27 cellular contexts compared by ENCODE assay signal in the genomic region with DNA sequence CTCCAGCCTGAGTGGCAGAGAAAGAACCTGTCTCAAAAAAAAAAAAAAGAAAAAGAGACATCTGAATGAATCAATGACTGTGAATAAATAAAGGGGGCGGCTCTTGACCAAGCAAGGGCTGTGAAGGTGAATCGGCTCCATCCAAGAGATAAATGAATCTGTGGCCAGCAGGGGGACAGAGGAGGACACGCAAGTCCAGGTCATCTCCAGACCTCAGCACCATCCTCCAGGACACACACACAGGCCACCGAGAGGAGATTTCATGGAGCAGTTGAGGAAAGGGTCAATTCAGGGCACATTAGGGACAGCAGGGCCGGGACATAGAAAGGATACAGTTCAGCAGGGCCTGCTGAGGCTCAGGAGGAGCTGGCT. TPM values are rescaled to one million over a fixed set of nuclear protein-coding genes. Genes with fewer than 3 reads are reported as not detected.
A peak's percentile ranks its signal among the peaks of the same experiment; 100 is the strongest.
DNase-seq lines count a peak whose midpoint lies in the region; ATAC-seq and TF ChIP-seq lines count a peak whose summit lies in the region.
"Had no signal": no experiment of that assay in that cellular context is flagged by ENCODE, and none has a peak within 500 bp of the region (broad histone marks: within the 10 kb centered on the region; RNA-seq: fewer than 3 reads in every experiment).

No MANE protein-coding gene starts in this region.

- no peak overlapping the region for H2BK5ac ChIP-seq in mesendoderm (ENCODE audit: low read length)

- H3K4me3 ChIP-seq in choroid plexus epithelial cell (ENCODE audit: low read depth, low read length) (no peak overlapping the region), mesendoderm (ENCODE audit: low read length) (no peak overlapping the region), GM23248 (no peak overlapping the region)
- H3K4me3 ChIP-seq: adrenal gland, gastrocnemius medialis, HAP-1, skin epidermis, tibial nerve had no signal

- no peak for ATAC-seq in GM21515 (IDR thresholded peaks at IDR 0.05; ENCODE audit: unreplicated experiment)
- ATAC-seq: CD8-positive, alpha-beta T cell; gastrocnemius medialis; T-helper 17 cell had no signal

- H3K4me1 ChIP-seq in mesendoderm (ENCODE audit: control insufficient read depth, low read depth, low read length) (no peaks in the 10 kb centered on the region), GM23248 (ENCODE audit: insufficient read depth) (no peaks in the 10 kb centered on the region)
- H3K4me1 ChIP-seq: adrenal gland, gastrocnemius medialis, HAP-1, tibial nerve had no signal

- H3K27ac ChIP-seq in mesendoderm (ENCODE audit: low read depth, low read length) (no peak overlapping the region), GM23248 (no peak overlapping the region)
- H3K27ac ChIP-seq: adrenal gland, gastrocnemius medialis, skin epidermis, tibial nerve had no signal

- H3K4me1 Mint-ChIP-seq in Calu3 (ENCODE audit: low read depth, unreplicated experiment): no peaks in the 10 kb centered on the region
- H3K4me1 Mint-ChIP-seq: activated B cell treated with CpG ODN at 0.5 μM for 24 hours, mesothelial cell of epicardium, nephron, T-helper 17 cell had no signal

- no peak overlapping the region for H3K4me3 Mint-ChIP-seq in Calu3 (ENCODE audit: low read depth, unreplicated experiment)
- H3K4me3 Mint-ChIP-seq: activated B cell treated with CpG ODN at 0.5 μM for 24 hours; CD8-positive, alpha-beta T cell; dendritic cell treated with granulocyte-macrophage colony-stimulating factor and Interleukin-4, amounts not matched to agents 40 ng/mL and 50 ng/mL, for 4 days; mesothelial cell of epicardium; nephron; stimulated activated naive CD8-positive, alpha-beta T cell treated with anti-CD3 and anti-CD28 coated beads, Interleukin-15, Interleukin-2, amounts not matched to agents 100 ng/mL and 50 ng/mL, for 24 hours; T-helper 17 cell had no signal

- H3K36me3 Mint-ChIP-seq in Calu3 (ENCODE audit: insufficient read depth, unreplicated experiment): no peaks in the 10 kb centered on the region
- H3K36me3 Mint-ChIP-seq: CD8-positive, alpha-beta T cell; mesothelial cell of epicardium had no signal

- no peaks in the 10 kb centered on the region for H3K9me3 ChIP-seq in GM23248 (ENCODE audit: low read depth)
- H3K9me3 ChIP-seq: adrenal gland, gastrocnemius medialis, tibial nerve had no signal

- no peak overlapping the region for H2AFZ ChIP-seq in GM23248

- H3K18ac ChIP-seq in mesendoderm (ENCODE audit: low read length): no peak overlapping the region

- H3K79me1 ChIP-seq in mesendoderm (ENCODE audit: low read length): no peaks in the 10 kb centered on the region

- H3K4ac ChIP-seq in mesendoderm (ENCODE audit: low read depth, low read length): no peak overlapping the region

- BruUV-seq in Calu3 (replicated peaks; lab: Mats Ljungman, UMichigan): no TSS peak

- H4K20me1 ChIP-seq in GM23248 (ENCODE audit: insufficient read depth): no peaks in the 10 kb centered on the region

- H3K79me2 ChIP-seq in mesendoderm (ENCODE audit: control insufficient read depth, insufficient read depth, low read length): no peaks in the 10 kb centered on the region
- no peaks in the 10 kb centered on the region for H3K79me2 ChIP-seq in GM23248 (ENCODE audit: insufficient read depth)

- no peaks in the 10 kb centered on the region for H3F3A ChIP-seq in GM23248 (ENCODE audit: insufficient read depth)

- H3K9me3 Mint-ChIP-seq in Calu3 (ENCODE audit: low read depth, unreplicated experiment): no peaks in the 10 kb centered on the region
- H3K9me3 Mint-ChIP-seq: activated B cell treated with CpG ODN at 0.5 μM for 24 hours; CD8-positive, alpha-beta T cell; dendritic cell treated with granulocyte-macrophage colony-stimulating factor and Interleukin-4, amounts not matched to agents 40 ng/mL and 50 ng/mL, for 4 days; mesothelial cell of epicardium; nephron; stimulated activated naive CD8-positive, alpha-beta T cell treated with anti-CD3 and anti-CD28 coated beads, Interleukin-15, Interleukin-2, amounts not matched to agents 100 ng/mL and 50 ng/mL, for 24 hours had no signal

- CTCF ChIA-PET in Calu3 (lab: Charles Lee): interaction anchor here (1.0 kb wide), 1 partner anchor 33 kb away, joined by 3 read pairs; no protein-coding TSS in a partner anchor

- no peak overlapping the region for H2BK15ac ChIP-seq in mesendoderm (replicated peaks; ENCODE audit: low read depth)

- H2BK120ac ChIP-seq in mesendoderm (ENCODE audit: low read depth, low read length): no peak overlapping the region

- DNase-seq in Calu3 (no peak), NCI-H146 treated with DMSO at 0.1 percent for 48 hours (lab: John Stamatoyannopoulos, UW; ENCODE audit: unreplicated experiment) (peak; percentile 17), choroid plexus epithelial cell (ENCODE audit: low read depth) (no peak), mesendoderm (peak; percentile 41), NCI-H1930 (lab: John Stamatoyannopoulos, UW) (no peak), GM23248 (no peak), hippocampal formation (lab: John Stamatoyannopoulos, UW) (no peak)
- DNase-seq: activated B cell treated with CpG ODN at 0.5 μM for 24 hours; activated CD4-positive, alpha-beta T cell treated with anti-CD3 and anti-CD28 coated beads, Interleukin-2, amount 50 U/mL, for 48 hours; activated gamma-delta T cell treated with Interleukin-2 at 50 U/mL for 16 hours; adrenal gland; CD8-positive, alpha-beta T cell; DMS79; gastrocnemius medialis; NCI-H1436; NCI-H748 treated with DMSO at 0.1 percent for 48 hours; SIG-M5; stimulated activated CD4-positive, alpha-beta T cell treated with anti-CD3 and anti-CD28 coated beads, Interleukin-2, amount 100 ng/mL, for 48 hours; T-helper 17 cell had no signal

- no peaks in the 10 kb centered on the region for H3K9me2 ChIP-seq in GM23248 (ENCODE audit: insufficient read depth)

- H3K56ac ChIP-seq in mesendoderm (ENCODE audit: low read length): no peak overlapping the region

- no peak overlapping the region for H3K4me2 ChIP-seq in mesendoderm (ENCODE audit: low read length)
- H3K4me2 ChIP-seq in GM23248 (ENCODE audit: unreplicated experiment): no peak overlapping the region

- no peak overlapping the region for H4K8ac ChIP-seq in mesendoderm (ENCODE audit: low read depth, low read length)

- no peak overlapping the region for H3K23ac ChIP-seq in mesendoderm (ENCODE audit: low read length)

- no peak overlapping the region for H2AK5ac ChIP-seq in mesendoderm (ENCODE audit: low read length)

- in situ Hi-C loops in GM23248 (cut with MboI): no loop called here

- intact Hi-C loops in Calu3 (cut with micrococcal nuclease; ENCODE audit: unreplicated experiment): no loop called here

- H3K36me3 ChIP-seq in mesendoderm (ENCODE audit: control insufficient read depth, insufficient read depth, low read length): no peaks in the 10 kb centered on the region
- H3K36me3 ChIP-seq in GM23248 (ENCODE audit: low read depth): no peaks in the 10 kb centered on the region
- H3K36me3 ChIP-seq: adrenal gland, gastrocnemius medialis, tibial nerve had no signal

- no peak overlapping the region for H4K5ac ChIP-seq in mesendoderm (ENCODE audit: low read length)

- H3K27me3 Mint-ChIP-seq in Calu3 (ENCODE audit: unreplicated experiment): no peaks in the 10 kb centered on the region
- H3K27me3 Mint-ChIP-seq: activated B cell treated with CpG ODN at 0.5 μM for 24 hours; dendritic cell treated with granulocyte-macrophage colony-stimulating factor and Interleukin-4, amounts not matched to agents 40 ng/mL and 50 ng/mL, for 4 days; stimulated activated naive CD8-positive, alpha-beta T cell treated with anti-CD3 and anti-CD28 coated beads, Interleukin-15, Interleukin-2, amounts not matched to agents 100 ng/mL and 50 ng/mL, for 24 hours; T-helper 17 cell had no signal

- no peak overlapping the region for H3K9ac ChIP-seq in mesendoderm (ENCODE audit: low read length)
- H3K9ac ChIP-seq in GM23248: no peak overlapping the region

- H3K27me3 ChIP-seq in mesendoderm (ENCODE audit: insufficient read depth, low read length, poor library complexity) (no peaks in the 10 kb centered on the region), GM23248 (replicated peaks; ENCODE audit: insufficient read depth) (no peaks in the 10 kb centered on the region)
- H3K27me3 ChIP-seq: adrenal gland, gastrocnemius medialis, tibial nerve had no signal

- H3K27ac Mint-ChIP-seq in Calu3 (ENCODE audit: unreplicated experiment): no peak overlapping the region
- H3K27ac Mint-ChIP-seq: activated B cell treated with CpG ODN at 0.5 μM for 24 hours; CD8-positive, alpha-beta T cell; dendritic cell treated with granulocyte-macrophage colony-stimulating factor and Interleukin-4, amounts not matched to agents 40 ng/mL and 50 ng/mL, for 4 days; mesothelial cell of epicardium; nephron; stimulated activated naive CD8-positive, alpha-beta T cell treated with anti-CD3 and anti-CD28 coated beads, Interleukin-15, Interleukin-2, amounts not matched to agents 100 ng/mL and 50 ng/mL, for 24 hours; T-helper 17 cell had no signal

- no CpG with 5 or more reads among the region's 5 CpGs for WGBS in mesendoderm (ENCODE audit: extremely low coverage, insufficient coverage, low lambda C conversion rate)
- 85 to 89% methylated on average over 5 of the region's 5 CpGs for WGBS in GM23248 (ENCODE audit: low coverage in 1 of 2, low lambda C conversion rate in 2 of 2, missing lambda C conversion rate in 2 of 2), 2 experiments

- TF ChIP-seq CTCF in Calu3 (IDR thresholded peaks at IDR 0.05; ENCODE audit: unreplicated experiment) (peak; percentile 26), choroid plexus epithelial cell (conservative IDR thresholded peaks at IDR 0.05; ENCODE audit: low read depth, low read length) (peak; percentile 41)

RNA-seq across cellular contexts. Expression of a gene that starts 21.6 kb away (rescaled TPM):
- total RNA-seq in Calu3 (2022): 13.0 and 25.3 TPM in 2 replicates
- polyA plus RNA-seq in mesendoderm (2013, experiment 1 of 2): 1.2 TPM
- polyA plus RNA-seq in mesendoderm (2013, experiment 2 of 2): 1.2 TPM
- 0.65 and 1.6 TPM in 2 replicates for total RNA-seq in GM23248 (2014; rRNA removed; shearing (Covaris generic))
- 2.6 and 2.9 TPM in 2 replicates for polyA plus RNA-seq in GM23248 (2016; fragmentation: Nextera tagmentation; extraction: Ambion mirVana)
- total RNA-seq: activated B cell treated with CpG ODN at 0.5 μM for 24 hours; CD8-positive, alpha-beta T cell; gastrocnemius medialis; T-helper 17 cell had no signal

Comparison
In these comparisons a context has a peak if more than half of its experiments do, and no peak if none do; other contexts are left out.
1. DNase-seq: peak in NCI-H146 treated with DMSO at 0.1 percent for 48 hours (single experiment) and mesendoderm (single experiment); none in Calu3 (single experiment), choroid plexus epithelial cell (single experiment), NCI-H1930 (0 of 2), GM23248 (single experiment) and hippocampal formation (0 of 2).